Comparison of ENCODE assay signal across 1 cellular context in genomic region chr19:15180451-15181390, GRCh38.
TF ChIP-seq lines count a peak whose summit lies in the region.

No MANE protein-coding gene starts in this region.

TF ChIP-seq in HepG2, 621 proteins besides CTCF, POLR2A, EP300 and RAD21 (continued from another document and continues in another):
- TF ChIP-seq THAP11 (CRISPR knock-in tag; IDR thresholded peaks at IDR 0.05) (no peak; the same call in 1 of the 2 replicates), CEBPG (CRISPR knock-in tag; IDR thresholded peaks at IDR 0.05) (no peak), ZNF772 (CRISPR knock-in tag; IDR thresholded peaks at IDR 0.05) (peak; percentile 90), ZNF282 (IDR thresholded peaks at IDR 0.05; ENCODE audit: partially characterized antibody) (no peak), MAX (IDR thresholded peaks at IDR 0.05) (peak; percentile 36; the same call in 1 of the 2 replicates), YY1 (IDR thresholded peaks at IDR 0.05; ENCODE audit: insufficient read depth, insufficient replicate concordance, low read depth, low read length) (peak; percentile 66), PATZ1 (CRISPR knock-in tag; IDR thresholded peaks at IDR 0.05) (peak; percentile 12; the same call in 1 of the 2 replicates), THAP7 (CRISPR knock-in tag; IDR thresholded peaks at IDR 0.05) (no peak), FIP1L1 (IDR thresholded peaks at IDR 0.05; ENCODE audit: borderline replicate concordance, insufficient read depth, low read depth, low read length) (no peak), HDAC1 (CRISPR knock-in tag; IDR thresholded peaks at IDR 0.05) (0 out of 2 replicates have a peak, but pooled peaks have one; percentile 28), IKZF5 (CRISPR knock-in tag; IDR thresholded peaks at IDR 0.05) (peak; percentile 35; the same call in 1 of the 2 replicates), ZNF577 (CRISPR knock-in tag; IDR thresholded peaks at IDR 0.05; ENCODE audit: borderline replicate concordance, low read depth) (no peak), PRDM4 (CRISPR knock-in tag; IDR thresholded peaks at IDR 0.05; ENCODE audit: borderline replicate concordance) (no peak), SP5 (CRISPR knock-in tag; IDR thresholded peaks at IDR 0.05; ENCODE audit: borderline replicate concordance, low read depth) (0 out of 2 replicates have a peak, but pooled peaks have one; percentile 40), ZFP90 (CRISPR knock-in tag; IDR thresholded peaks at IDR 0.05; ENCODE audit: borderline replicate concordance) (no peak; the same call in 1 of the 2 replicates), CERS6 (CRISPR knock-in tag; IDR thresholded peaks at IDR 0.05) (0 out of 2 replicates have a peak, but pooled peaks have one; percentile 35), GPBP1L1 (CRISPR knock-in tag; IDR thresholded peaks at IDR 0.05) (no peak), TFDP2 (CRISPR knock-in tag; IDR thresholded peaks at IDR 0.05) (no peak), ATF7 (IDR thresholded peaks at IDR 0.05) (no peak), ATF7 (CRISPR knock-in tag; IDR thresholded peaks at IDR 0.05) (no peak), CAMTA2 (CRISPR knock-in tag; IDR thresholded peaks at IDR 0.05; ENCODE audit: borderline replicate concordance) (0 out of 2 replicates have a peak, but pooled peaks have one; percentile 18), ZNF746 (CRISPR knock-in tag; IDR thresholded peaks at IDR 0.05) (no peak), USF2 (IDR thresholded peaks at IDR 0.05; ENCODE audit: low read depth, low read length) (no peak), USF2 (CRISPR knock-in tag; IDR thresholded peaks at IDR 0.05; ENCODE audit: borderline replicate concordance) (no peak; the same call in 1 of the 2 replicates), TAF1 (CRISPR knock-in tag; IDR thresholded peaks at IDR 0.05) (peak; percentile 38; the same call in 1 of the 2 replicates), GZF1 (CRISPR knock-in tag; IDR thresholded peaks at IDR 0.05) (no peak), CSRNP1 (CRISPR knock-in tag; IDR thresholded peaks at IDR 0.05) (0 out of 2 replicates have a peak, but pooled peaks have one; percentile 58), ZNF557 (CRISPR knock-in tag; IDR thresholded peaks at IDR 0.05) (no peak), PRDM15 (CRISPR knock-in tag; IDR thresholded peaks at IDR 0.05) (no peak), ZNF224 (CRISPR knock-in tag; IDR thresholded peaks at IDR 0.05) (no peak), TFDP1 (CRISPR knock-in tag; IDR thresholded peaks at IDR 0.05; ENCODE audit: borderline replicate concordance) (peak; percentile 64; the same call in 1 of the 2 replicates), U2AF2 (IDR thresholded peaks at IDR 0.05; ENCODE audit: low read depth, low read length) (no peak), RXRA (CRISPR knock-in tag; IDR thresholded peaks at IDR 0.05) (no peak), ZNF713 (CRISPR knock-in tag; IDR thresholded peaks at IDR 0.05) (no peak), GATAD1 (CRISPR knock-in tag; IDR thresholded peaks at IDR 0.05) (no peak), ZNF451 (CRISPR knock-in tag; IDR thresholded peaks at IDR 0.05) (peak; percentile 76; the same call in 1 of the 2 replicates), ELK4 (CRISPR knock-in tag; IDR thresholded peaks at IDR 0.05; ENCODE audit: borderline replicate concordance) (no peak), ATF1 (CRISPR knock-in tag; IDR thresholded peaks at IDR 0.05) (no peak)
